Comparison of ENCODE assay signal across 12 cellular contexts in genomic region chr16:50695017-50696000, GRCh38. TPM values are rescaled to one million over a fixed set of nuclear protein-coding genes. Genes with fewer than 3 reads are reported as not detected.
DNase-seq lines count a peak whose midpoint lies in the region; ATAC-seq and TF ChIP-seq lines count a peak whose summit lies in the region.
"Had no signal": no experiment of that assay in that cellular context is flagged by ENCODE, and none has a peak within 500 bp of the region (broad histone marks: within the 10 kb centered on the region; RNA-seq: fewer than 3 reads in every experiment).

No MANE protein-coding gene starts in this region.

- H3K4me3 Mint-ChIP-seq in dendritic cell treated with granulocyte-macrophage colony-stimulating factor and Interleukin-4, amounts not matched to agents 40 ng/mL and 50 ng/mL, for 4 days: peak overlapping the region; percentile 91
- H3K4me3 Mint-ChIP-seq in natural killer cell treated with Interleukin-12 subunit alpha and Interleukin-12 subunit beta and Interleukin-15 and Interleukin-18, amount 100 ng/mL, for 72 hours: peak overlapping the region; percentile 84
- no peak overlapping the region for H3K4me3 Mint-ChIP-seq in nephron progenitor cell

- no peaks in the 10 kb centered on the region for H4K20me1 ChIP-seq in hepatocyte (ENCODE audit: insufficient read depth, poor library complexity, severe bottlenecking)

- no peaks in the 10 kb centered on the region for H3K9me2 ChIP-seq in hepatocyte (replicated peaks; ENCODE audit: insufficient read depth)

- H3K27ac ChIP-seq in hepatocyte: no peak overlapping the region
- H3K27ac ChIP-seq: brain microvascular endothelial cell had no signal

- intact Hi-C loops in dendritic cell treated with granulocyte-macrophage colony-stimulating factor and Interleukin-4, amounts not matched to agents 40 ng/mL and 50 ng/mL, for 4 days (cut with micrococcal nuclease): loop anchor here (1.0 to 5.0 kb wide), 5 partner anchors 10 to 418 kb away; partner anchors contain the start of genes CYLD and SNX20
- intact Hi-C loops in posterior vena cava (cut with DNase I): no loop called here

- no peak overlapping the region for H3K4me2 ChIP-seq in hepatocyte

- peaks cover 87% of the 10 kb centered on the region for H3K4me1 Mint-ChIP-seq in dendritic cell treated with granulocyte-macrophage colony-stimulating factor and Interleukin-4, amounts not matched to agents 40 ng/mL and 50 ng/mL, for 4 days (ENCODE audit: low read depth)
- peaks cover 69 to 70% of the 10 kb centered on the region in 2 donors for H3K4me1 Mint-ChIP-seq in natural killer cell treated with Interleukin-12 subunit alpha and Interleukin-12 subunit beta and Interleukin-15 and Interleukin-18, amount 100 ng/mL, for 72 hours (ENCODE audit: low read depth in 2 of 2)
- peaks cover 35% of the 10 kb centered on the region for H3K4me1 Mint-ChIP-seq in nephron progenitor cell

- H2AFZ ChIP-seq in hepatocyte: no peak overlapping the region

- H3K27me3 ChIP-seq in hepatocyte: peaks cover 6% of the 10 kb centered on the region

- no peak overlapping the region for H3K4me3 ChIP-seq in hepatocyte

- TF ChIP-seq CTCF in hepatocyte (IDR thresholded peaks at IDR 0.05; ENCODE audit: poor library complexity) (no peak), nephron progenitor cell (IDR thresholded peaks at IDR 0.05) (no peak)

- H3K36me3 ChIP-seq in hepatocyte (replicated peaks; ENCODE audit: insufficient read depth, low read depth): no peaks in the 10 kb centered on the region
- H3K36me3 ChIP-seq: brain microvascular endothelial cell had no signal

- H3K9me3 Mint-ChIP-seq in dendritic cell treated with granulocyte-macrophage colony-stimulating factor and Interleukin-4, amounts not matched to agents 40 ng/mL and 50 ng/mL, for 4 days: no peaks in the 10 kb centered on the region
- no peaks in the 10 kb centered on the region for H3K9me3 Mint-ChIP-seq in natural killer cell treated with Interleukin-12 subunit alpha and Interleukin-12 subunit beta and Interleukin-15 and Interleukin-18, amount 100 ng/mL, for 72 hours
- H3K9me3 Mint-ChIP-seq in nephron progenitor cell: no peaks in the 10 kb centered on the region

- no peaks in the 10 kb centered on the region for H3K27me3 Mint-ChIP-seq in dendritic cell treated with granulocyte-macrophage colony-stimulating factor and Interleukin-4, amounts not matched to agents 40 ng/mL and 50 ng/mL, for 4 days
- peaks cover 8 to 16% of the 10 kb centered on the region in 2 donors for H3K27me3 Mint-ChIP-seq in natural killer cell treated with Interleukin-12 subunit alpha and Interleukin-12 subunit beta and Interleukin-15 and Interleukin-18, amount 100 ng/mL, for 72 hours
- H3K27me3 Mint-ChIP-seq in nephron progenitor cell (ENCODE audit: low read depth, poor library complexity): peaks cover 21% of the 10 kb centered on the region

- peak; percentile 35 for DNase-seq in GF-D8 (lab: John Stamatoyannopoulos, UW)
- peak; percentile 92 for DNase-seq in MV-4-11 (lab: John Stamatoyannopoulos, UW)
- no peak for DNase-seq in natural killer cell treated with Interleukin-12 subunit alpha and Interleukin-12 subunit beta and Interleukin-15 and Interleukin-18, amount 100 ng/mL, for 72 hours (ENCODE audit: low spot score)
- DNase-seq in posterior vena cava (ENCODE audit: low spot score): no peak
- DNase-seq in iPS-NIHi7 (ENCODE audit: extremely low spot score): no peak
- no peak for DNase-seq in hepatocyte (ENCODE audit: low spot score)
- no peak for DNase-seq in nephron progenitor cell
- DNase-seq: activated CD4-positive, alpha-beta T cell treated with anti-CD3 and anti-CD28 coated beads, Interleukin-2, amount 50 U/mL, for 4 hours; brain microvascular endothelial cell; DMS79; NCI-H2029 had no signal

- no peaks in the 10 kb centered on the region for H3K4me1 ChIP-seq in hepatocyte (ENCODE audit: insufficient read depth)

- no peak for ATAC-seq in natural killer cell treated with Interleukin-12 subunit alpha and Interleukin-12 subunit beta and Interleukin-15 and Interleukin-18, amount 100 ng/mL, for 72 hours

- peaks cover 44% of the 10 kb centered on the region for H3K36me3 Mint-ChIP-seq in dendritic cell treated with granulocyte-macrophage colony-stimulating factor and Interleukin-4, amounts not matched to agents 40 ng/mL and 50 ng/mL, for 4 days (ENCODE audit: low read depth)
- H3K36me3 Mint-ChIP-seq in natural killer cell treated with Interleukin-12 subunit alpha and Interleukin-12 subunit beta and Interleukin-15 and Interleukin-18, amount 100 ng/mL, for 72 hours: peaks cover 14% of the 10 kb centered on the region
- H3K36me3 Mint-ChIP-seq in nephron progenitor cell (ENCODE audit: low read depth): no peaks in the 10 kb centered on the region

- H3K79me2 ChIP-seq in hepatocyte: no peaks in the 10 kb centered on the region

- 95% methylated on average over 7 of the region's 9 CpGs for WGBS in hepatocyte (ENCODE audit: low lambda C conversion rate, missing lambda C conversion rate)

- H3K9me3 ChIP-seq in hepatocyte (ENCODE audit: low read depth): no peaks in the 10 kb centered on the region

- H3K27ac Mint-ChIP-seq in dendritic cell treated with granulocyte-macrophage colony-stimulating factor and Interleukin-4, amounts not matched to agents 40 ng/mL and 50 ng/mL, for 4 days: peak overlapping the region; percentile 91
- H3K27ac Mint-ChIP-seq in natural killer cell treated with Interleukin-12 subunit alpha and Interleukin-12 subunit beta and Interleukin-15 and Interleukin-18, amount 100 ng/mL, for 72 hours: peak overlapping the region; percentile 89 to 95
- no peak overlapping the region for H3K27ac Mint-ChIP-seq in nephron progenitor cell

RNA-seq across cellular contexts. Expression of gene NOD2, which starts 1.9 kb away (rescaled TPM):
- total RNA-seq in natural killer cell treated with Interleukin-12 subunit alpha and Interleukin-12 subunit beta and Interleukin-15 and Interleukin-18, amount 100 ng/mL, for 72 hours: 10 to 100 TPM in 1 of 2 donors, 1 to 10 TPM in 1; 3.7 to 11.2 TPM
- total RNA-seq in posterior vena cava: 1 to 10 TPM; 2.9 to 4.5 TPM
- 0.12 and 0.13 TPM in 2 replicates for total RNA-seq in hepatocyte
- polyA plus RNA-seq in hepatocyte: not detected in 2 replicates

RNA-seq across cellular contexts. Expression of gene SNX20, which starts 14.2 kb away (rescaled TPM):
- 10 to 100 TPM; 26.2 to 38.4 TPM for total RNA-seq in natural killer cell treated with Interleukin-12 subunit alpha and Interleukin-12 subunit beta and Interleukin-15 and Interleukin-18, amount 100 ng/mL, for 72 hours
- total RNA-seq in posterior vena cava: 1 to 10 TPM; 1.8 to 2.7 TPM
- not detected in 2 replicates for total RNA-seq in hepatocyte
- polyA plus RNA-seq in hepatocyte: not detected in 2 replicates

RNA-seq across cellular contexts. Expression of gene CYLD, which starts 46.6 kb away (rescaled TPM):
- 100 to 1,000 TPM in 1 of 2 donors, 10 to 100 TPM in 1; 95.4 to 126 TPM for total RNA-seq in natural killer cell treated with Interleukin-12 subunit alpha and Interleukin-12 subunit beta and Interleukin-15 and Interleukin-18, amount 100 ng/mL, for 72 hours
- total RNA-seq in posterior vena cava (10 to 100 TPM; 46.9 to 75.8 TPM), hepatocyte (17.8 and 19.0 TPM in 2 replicates)
- polyA plus RNA-seq in hepatocyte: 9.2 and 9.9 TPM in 2 replicates

Comparison
In these comparisons a context has a peak if more than half of its experiments do, and no peak if none do; other contexts are left out.
1. DNase-seq: peak in GF-D8 (single experiment) and MV-4-11 (single experiment); none in natural killer cell treated with Interleukin-12 subunit alpha and Interleukin-12 subunit beta and Interleukin-15 and Interleukin-18, amount 100 ng/mL, for 72 hours (single experiment), posterior vena cava (single experiment), iPS-NIHi7 (single experiment), hepatocyte (single experiment) and nephron progenitor cell (single experiment).
2. RNA of gene SNX20, which starts 14.2 kb away (total RNA-seq): 26.2 to 38.4 TPM in natural killer cell treated with Interleukin-12 subunit alpha and Interleukin-12 subunit beta and Interleukin-15 and Interleukin-18, amount 100 ng/mL, for 72 hours; 1.8 to 2.7 TPM in posterior vena cava and not detected in hepatocyte; every median in the first group is over 4 times any median in the second.